ENCODE assay signal across 2 cellular contexts in the genomic region with DNA sequence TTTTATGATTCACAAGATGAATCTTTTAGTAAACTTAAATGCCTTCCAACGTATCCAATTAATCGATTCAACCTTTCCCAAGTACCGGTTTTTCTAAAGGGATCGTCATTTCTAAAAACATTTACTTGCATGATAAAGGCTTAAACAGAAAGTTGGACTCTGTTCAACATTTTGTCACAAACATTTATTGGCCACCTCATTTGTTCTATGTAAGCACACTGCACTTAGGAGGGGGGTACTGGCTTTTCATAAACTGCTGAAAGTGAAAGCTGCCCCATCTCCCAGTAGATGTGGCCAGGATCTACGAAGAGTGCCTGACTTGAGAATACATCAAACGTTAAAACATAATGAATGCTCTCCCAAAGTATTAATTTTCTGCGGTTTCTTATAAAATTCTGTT.
TF ChIP-seq lines count a peak whose summit lies in the region.

No MANE protein-coding gene starts in this region.

TF ChIP-seq in K562, 482 proteins besides CTCF, POLR2A, EP300 and RAD21:
- TF ChIP-seq CXXC5 (CRISPR knock-in tag; IDR thresholded peaks at IDR 0.05) (no peak), JUND (IDR thresholded peaks at IDR 0.05; ENCODE audit: borderline replicate concordance, low read depth, low read length) (no peak), JUND (tag; IDR thresholded peaks at IDR 0.05; ENCODE audit: borderline replicate concordance, low read depth, low read length) (peak; percentile 16; the same call in 1 of the 3 replicates), KDM2B (CRISPR knock-in tag; IDR thresholded peaks at IDR 0.05) (no peak), DPF2 (IDR thresholded peaks at IDR 0.05) (no peak), HSF4 (CRISPR knock-in tag; IDR thresholded peaks at IDR 0.05; ENCODE audit: borderline replicate concordance) (no peak), MED1 (CRISPR knock-in tag; IDR thresholded peaks at IDR 0.05; ENCODE audit: borderline replicate concordance) (no peak)
- TF ChIP-seq, protein P1, sequence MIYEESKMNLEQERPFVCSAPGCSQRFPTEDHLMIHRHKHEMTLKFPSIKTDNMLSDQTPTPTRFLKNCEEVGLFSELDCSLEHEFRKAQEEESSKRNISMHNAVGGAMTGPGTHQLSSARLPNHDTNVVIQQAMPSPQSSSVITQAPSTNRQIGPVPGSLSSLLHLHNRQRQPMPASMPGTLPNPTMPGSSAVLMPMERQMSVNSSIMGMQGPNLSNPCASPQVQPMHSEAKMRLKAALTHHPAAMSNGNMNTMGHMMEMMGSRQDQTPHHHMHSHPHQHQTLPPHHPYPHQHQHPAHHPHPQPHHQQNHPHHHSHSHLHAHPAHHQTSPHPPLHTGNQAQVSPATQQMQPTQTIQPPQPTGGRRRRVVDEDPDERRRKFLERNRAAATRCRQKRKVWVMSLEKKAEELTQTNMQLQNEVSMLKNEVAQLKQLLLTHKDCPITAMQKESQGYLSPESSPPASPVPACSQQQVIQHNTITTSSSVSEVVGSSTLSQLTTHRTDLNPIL (CRISPR knock-in tag; IDR thresholded peaks at IDR 0.05): no peak
- TF ChIP-seq, protein P2, sequence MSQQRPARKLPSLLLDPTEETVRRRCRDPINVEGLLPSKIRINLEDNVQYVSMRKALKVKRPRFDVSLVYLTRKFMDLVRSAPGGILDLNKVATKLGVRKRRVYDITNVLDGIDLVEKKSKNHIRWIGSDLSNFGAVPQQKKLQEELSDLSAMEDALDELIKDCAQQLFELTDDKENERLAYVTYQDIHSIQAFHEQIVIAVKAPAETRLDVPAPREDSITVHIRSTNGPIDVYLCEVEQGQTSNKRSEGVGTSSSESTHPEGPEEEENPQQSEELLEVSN (IDR thresholded peaks at IDR 0.05; ENCODE audit: borderline replicate concordance in 1 of 2, extremely low read depth in 1 of 2, insufficient read depth in 1 of 2, insufficient read length in 1 of 2, low read depth in 1 of 2, low read length in 1 of 2, poor library complexity in 1 of 2, severe bottlenecking in 1 of 2): no peak

TF ChIP-seq in HepG2, 621 proteins besides CTCF, POLR2A, EP300 and RAD21:
- TF ChIP-seq, protein P3, sequence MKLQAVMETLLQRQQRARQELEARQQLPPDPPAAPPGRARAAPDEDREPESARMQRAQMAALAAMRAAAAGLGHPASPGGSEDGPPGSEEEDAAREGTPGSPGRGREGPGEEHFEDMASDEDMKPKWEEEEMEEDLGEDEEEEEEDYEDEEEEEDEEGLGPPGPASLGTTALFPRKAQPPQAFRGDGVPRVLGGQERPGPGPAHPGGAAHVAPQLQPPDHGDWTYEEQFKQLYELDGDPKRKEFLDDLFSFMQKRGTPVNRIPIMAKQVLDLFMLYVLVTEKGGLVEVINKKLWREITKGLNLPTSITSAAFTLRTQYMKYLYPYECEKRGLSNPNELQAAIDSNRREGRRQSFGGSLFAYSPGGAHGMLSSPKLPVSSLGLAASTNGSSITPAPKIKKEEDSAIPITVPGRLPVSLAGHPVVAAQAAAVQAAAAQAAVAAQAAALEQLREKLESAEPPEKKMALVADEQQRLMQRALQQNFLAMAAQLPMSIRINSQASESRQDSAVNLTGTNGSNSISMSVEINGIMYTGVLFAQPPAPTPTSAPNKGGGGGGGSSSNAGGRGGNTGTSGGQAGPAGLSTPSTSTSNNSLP (IDR thresholded peaks at IDR 0.05; ENCODE audit: low read depth, low read length): no peak
- no peak for TF ChIP-seq HNRNPL (IDR thresholded peaks at IDR 0.05; ENCODE audit: low read depth, low read length)
- TF ChIP-seq, protein P4, sequence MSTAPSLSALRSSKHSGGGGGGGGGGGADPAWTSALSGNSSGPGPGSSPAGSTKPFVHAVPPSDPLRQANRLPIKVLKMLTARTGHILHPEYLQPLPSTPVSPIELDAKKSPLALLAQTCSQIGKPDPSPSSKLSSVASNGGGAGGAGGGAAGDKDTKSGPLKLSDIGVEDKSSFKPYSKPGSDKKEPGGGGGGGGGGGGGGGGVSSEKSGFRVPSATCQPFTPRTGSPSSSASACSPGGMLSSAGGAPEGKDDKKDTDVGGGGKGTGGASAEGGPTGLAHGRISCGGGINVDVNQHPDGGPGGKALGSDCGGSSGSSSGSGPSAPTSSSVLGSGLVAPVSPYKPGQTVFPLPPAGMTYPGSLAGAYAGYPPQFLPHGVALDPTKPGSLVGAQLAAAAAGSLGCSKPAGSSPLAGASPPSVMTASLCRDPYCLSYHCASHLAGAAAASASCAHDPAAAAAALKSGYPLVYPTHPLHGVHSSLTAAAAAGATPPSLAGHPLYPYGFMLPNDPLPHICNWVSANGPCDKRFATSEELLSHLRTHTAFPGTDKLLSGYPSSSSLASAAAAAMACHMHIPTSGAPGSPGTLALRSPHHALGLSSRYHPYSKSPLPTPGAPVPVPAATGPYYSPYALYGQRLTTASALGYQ (CRISPR knock-in tag; IDR thresholded peaks at IDR 0.05): no peak
- TF ChIP-seq, protein P5, sequence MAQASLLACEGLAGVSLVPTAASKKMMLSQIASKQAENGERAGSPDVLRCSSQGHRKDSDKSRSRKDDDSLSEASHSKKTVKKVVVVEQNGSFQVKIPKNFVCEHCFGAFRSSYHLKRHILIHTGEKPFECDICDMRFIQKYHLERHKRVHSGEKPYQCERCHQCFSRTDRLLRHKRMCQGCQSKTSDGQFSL (CRISPR knock-in tag; IDR thresholded peaks at IDR 0.05): no peak
- TF ChIP-seq, protein P6, sequence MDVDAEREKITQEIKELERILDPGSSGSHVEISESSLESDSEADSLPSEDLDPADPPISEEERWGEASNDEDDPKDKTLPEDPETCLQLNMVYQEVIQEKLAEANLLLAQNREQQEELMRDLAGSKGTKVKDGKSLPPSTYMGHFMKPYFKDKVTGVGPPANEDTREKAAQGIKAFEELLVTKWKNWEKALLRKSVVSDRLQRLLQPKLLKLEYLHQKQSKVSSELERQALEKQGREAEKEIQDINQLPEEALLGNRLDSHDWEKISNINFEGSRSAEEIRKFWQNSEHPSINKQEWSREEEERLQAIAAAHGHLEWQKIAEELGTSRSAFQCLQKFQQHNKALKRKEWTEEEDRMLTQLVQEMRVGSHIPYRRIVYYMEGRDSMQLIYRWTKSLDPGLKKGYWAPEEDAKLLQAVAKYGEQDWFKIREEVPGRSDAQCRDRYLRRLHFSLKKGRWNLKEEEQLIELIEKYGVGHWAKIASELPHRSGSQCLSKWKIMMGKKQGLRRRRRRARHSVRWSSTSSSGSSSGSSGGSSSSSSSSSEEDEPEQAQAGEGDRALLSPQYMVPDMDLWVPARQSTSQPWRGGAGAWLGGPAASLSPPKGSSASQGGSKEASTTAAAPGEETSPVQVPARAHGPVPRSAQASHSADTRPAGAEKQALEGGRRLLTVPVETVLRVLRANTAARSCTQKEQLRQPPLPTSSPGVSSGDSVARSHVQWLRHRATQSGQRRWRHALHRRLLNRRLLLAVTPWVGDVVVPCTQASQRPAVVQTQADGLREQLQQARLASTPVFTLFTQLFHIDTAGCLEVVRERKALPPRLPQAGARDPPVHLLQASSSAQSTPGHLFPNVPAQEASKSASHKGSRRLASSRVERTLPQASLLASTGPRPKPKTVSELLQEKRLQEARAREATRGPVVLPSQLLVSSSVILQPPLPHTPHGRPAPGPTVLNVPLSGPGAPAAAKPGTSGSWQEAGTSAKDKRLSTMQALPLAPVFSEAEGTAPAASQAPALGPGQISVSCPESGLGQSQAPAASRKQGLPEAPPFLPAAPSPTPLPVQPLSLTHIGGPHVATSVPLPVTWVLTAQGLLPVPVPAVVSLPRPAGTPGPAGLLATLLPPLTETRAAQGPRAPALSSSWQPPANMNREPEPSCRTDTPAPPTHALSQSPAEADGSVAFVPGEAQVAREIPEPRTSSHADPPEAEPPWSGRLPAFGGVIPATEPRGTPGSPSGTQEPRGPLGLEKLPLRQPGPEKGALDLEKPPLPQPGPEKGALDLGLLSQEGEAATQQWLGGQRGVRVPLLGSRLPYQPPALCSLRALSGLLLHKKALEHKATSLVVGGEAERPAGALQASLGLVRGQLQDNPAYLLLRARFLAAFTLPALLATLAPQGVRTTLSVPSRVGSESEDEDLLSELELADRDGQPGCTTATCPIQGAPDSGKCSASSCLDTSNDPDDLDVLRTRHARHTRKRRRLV (CRISPR knock-in tag; IDR thresholded peaks at IDR 0.05): no peak
- TF ChIP-seq NBN (conservative IDR thresholded peaks at IDR 0.05): no peak
- TF ChIP-seq MAFF (IDR thresholded peaks at IDR 0.05; ENCODE audit: low read depth, low read length): no peak
- no peak for TF ChIP-seq THAP11 (CRISPR knock-in tag; IDR thresholded peaks at IDR 0.05)
- TF ChIP-seq FOXP1 (IDR thresholded peaks at IDR 0.05): no peak
- no peak for TF ChIP-seq FOXP1 (CRISPR knock-in tag; IDR thresholded peaks at IDR 0.05)
- no peak for TF ChIP-seq ZNF547 (CRISPR knock-in tag; IDR thresholded peaks at IDR 0.05)
- no peak for TF ChIP-seq ZBTB42 (CRISPR knock-in tag; IDR thresholded peaks at IDR 0.05)
- TF ChIP-seq, protein P7, sequence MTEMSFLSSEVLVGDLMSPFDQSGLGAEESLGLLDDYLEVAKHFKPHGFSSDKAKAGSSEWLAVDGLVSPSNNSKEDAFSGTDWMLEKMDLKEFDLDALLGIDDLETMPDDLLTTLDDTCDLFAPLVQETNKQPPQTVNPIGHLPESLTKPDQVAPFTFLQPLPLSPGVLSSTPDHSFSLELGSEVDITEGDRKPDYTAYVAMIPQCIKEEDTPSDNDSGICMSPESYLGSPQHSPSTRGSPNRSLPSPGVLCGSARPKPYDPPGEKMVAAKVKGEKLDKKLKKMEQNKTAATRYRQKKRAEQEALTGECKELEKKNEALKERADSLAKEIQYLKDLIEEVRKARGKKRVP (CRISPR knock-in tag; IDR thresholded peaks at IDR 0.05): no peak
- no peak for TF ChIP-seq TAF1 (CRISPR knock-in tag; IDR thresholded peaks at IDR 0.05)
- TF ChIP-seq, protein P8, sequence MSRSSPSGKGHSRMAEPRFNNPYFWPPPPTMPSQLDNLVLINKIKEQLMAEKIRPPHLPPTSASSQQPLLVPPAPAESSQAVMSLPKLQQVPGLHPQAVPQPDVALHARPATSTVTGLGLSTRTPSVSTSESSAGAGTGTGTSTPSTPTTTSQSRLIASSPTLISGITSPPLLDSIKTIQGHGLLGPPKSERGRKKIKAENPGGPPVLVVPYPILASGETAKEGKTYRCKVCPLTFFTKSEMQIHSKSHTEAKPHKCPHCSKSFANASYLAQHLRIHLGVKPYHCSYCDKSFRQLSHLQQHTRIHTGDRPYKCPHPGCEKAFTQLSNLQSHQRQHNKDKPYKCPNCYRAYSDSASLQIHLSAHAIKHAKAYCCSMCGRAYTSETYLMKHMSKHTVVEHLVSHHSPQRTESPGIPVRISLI (CRISPR knock-in tag; IDR thresholded peaks at IDR 0.05; ENCODE audit: borderline replicate concordance): no peak
- no peak for TF ChIP-seq ZNF33B (CRISPR knock-in tag; IDR thresholded peaks at IDR 0.05)
- TF ChIP-seq ZNF331 (CRISPR knock-in tag; IDR thresholded peaks at IDR 0.05): no peak
- TF ChIP-seq, protein P9, sequence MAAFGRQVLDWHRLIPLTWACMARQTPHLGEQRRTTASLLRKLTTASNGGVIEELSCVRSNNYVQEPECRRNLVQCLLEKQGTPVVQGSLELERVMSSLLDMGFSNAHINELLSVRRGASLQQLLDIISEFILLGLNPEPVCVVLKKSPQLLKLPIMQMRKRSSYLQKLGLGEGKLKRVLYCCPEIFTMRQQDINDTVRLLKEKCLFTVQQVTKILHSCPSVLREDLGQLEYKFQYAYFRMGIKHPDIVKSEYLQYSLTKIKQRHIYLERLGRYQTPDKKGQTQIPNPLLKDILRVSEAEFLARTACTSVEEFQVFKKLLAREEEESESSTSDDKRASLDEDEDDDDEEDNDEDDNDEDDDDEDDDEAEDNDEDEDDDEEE (CRISPR knock-in tag; IDR thresholded peaks at IDR 0.05): no peak
- no peak for TF ChIP-seq GATAD1 (CRISPR knock-in tag; IDR thresholded peaks at IDR 0.05)
- no peak for TF ChIP-seq ZNF605 (CRISPR knock-in tag; IDR thresholded peaks at IDR 0.05)
- TF ChIP-seq ADNP (CRISPR knock-in tag; IDR thresholded peaks at IDR 0.05): no peak
TF ChIP-seq in HepG2: peak in this region for 0.
